Comparison of ENCODE assay signal across 15 cellular contexts in the genomic region with DNA sequence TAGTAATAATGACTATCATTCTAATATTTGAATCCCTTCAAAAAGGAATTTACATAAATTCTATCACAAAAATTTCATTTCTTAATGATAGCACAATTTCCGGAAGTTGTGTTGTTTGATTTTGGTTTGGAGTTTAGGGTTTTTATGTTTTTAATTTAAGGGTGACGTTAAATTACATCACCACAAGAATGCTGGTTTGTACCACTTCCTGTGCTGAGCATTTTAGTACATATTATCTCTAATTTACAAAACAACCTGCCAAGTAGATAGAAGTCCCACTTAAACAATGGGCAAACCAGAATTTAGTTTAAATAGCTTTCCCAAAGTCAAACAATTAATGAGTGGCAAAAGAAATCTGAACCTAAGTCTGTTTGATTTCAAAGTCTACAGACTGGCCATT.
DNase-seq lines count a peak whose midpoint lies in the region; ATAC-seq and TF ChIP-seq lines count a peak whose summit lies in the region.
"Had no signal": no experiment of that assay in that cellular context is flagged by ENCODE, and none has a peak within 500 bp of the region (broad histone marks: within the 10 kb centered on the region; RNA-seq: fewer than 3 reads in every experiment).

No MANE protein-coding gene starts in this region.

- TF ChIP-seq POLR2A in Peyer's patch (IDR thresholded peaks at IDR 0.05): no peak

- intact Hi-C loops in activated T-helper 2 cell treated with anti-CD3 and anti-CD28 coated beads, Interferon-gamma antibody, Interleukin-2, Interleukin-4, amounts not matched to agents 10 μg/mL and 5 μg/mL and 100 μg/mL, durations not matched to agents 14 hours and 24 hours and 36 hours (cut with micrococcal nuclease): no loop called here
- intact Hi-C loops in tibial artery (cut with DNase I; ENCODE audit: low total_unique reads): no loop called here

- H3K4me3 ChIP-seq in Peyer's patch (no peak overlapping the region), tibial artery (no peak overlapping the region)
- H3K4me3 ChIP-seq: esophagus muscularis mucosa, psoas muscle had no signal

- DNase-seq in stimulated activated naive CD8-positive, alpha-beta T cell treated with anti-CD3 and anti-CD28 coated beads, Interleukin-15, amount 100 ng/mL, for 72 hours: no peak
- no peak for DNase-seq in stimulated activated naive CD8-positive, alpha-beta T cell treated with anti-CD3 and anti-CD28 coated beads, Interleukin-15, Interleukin-2, amounts not matched to agents 100 U/mL and 50 U/mL, for 24 hours
- DNase-seq in Peyer's patch: no peak
- DNase-seq in fibroblast of gingiva (ENCODE audit: low read depth): peak; percentile 30
- no peak for DNase-seq in NCI-H524 (lab: John Stamatoyannopoulos, UW)
- DNase-seq in activated T-helper 2 cell treated with anti-CD3 and anti-CD28 coated beads, Interferon-gamma antibody, Interleukin-2, Interleukin-4, amounts not matched to agents 10 μg/mL and 5 μg/mL and 100 μg/mL, durations not matched to agents 14 hours and 24 hours and 36 hours (ENCODE audit: low spot score): no peak
- DNase-seq in tibial artery: no peak
- DNase-seq: COR-L47; IMR-90; NCI-H187 treated with DMSO at 0.1 percent for 48 hours; psoas muscle; stimulated activated CD4-positive, alpha-beta T cell treated with anti-CD3 and anti-CD28 coated beads, Interleukin-2, amount 100 ng/mL, for 24 hours had no signal

- peaks cover 37% of the 10 kb centered on the region for H3K4me1 Mint-ChIP-seq in stimulated activated naive CD8-positive, alpha-beta T cell treated with anti-CD3 and anti-CD28 coated beads, Interleukin-15, amount 100 ng/mL, for 72 hours
- peaks cover 8% of the 10 kb centered on the region for H3K4me1 Mint-ChIP-seq in activated T-helper 2 cell treated with anti-CD3 and anti-CD28 coated beads, Interferon-gamma antibody, Interleukin-2, Interleukin-4, amounts not matched to agents 10 μg/mL and 5 μg/mL and 100 μg/mL, durations not matched to agents 14 hours and 24 hours and 36 hours (ENCODE audit: low read depth)

- H3K27me3 ChIP-seq in Peyer's patch: no peaks in the 10 kb centered on the region
- H3K27me3 ChIP-seq in tibial artery: no peaks in the 10 kb centered on the region
- H3K27me3 ChIP-seq: esophagus muscularis mucosa had no signal

- peak overlapping the region in 3 of 4 donors; percentile 5 to 40 (median 5) for H3K27ac ChIP-seq in Peyer's patch
- H3K27ac ChIP-seq in tibial artery: no peak overlapping the region
- H3K27ac ChIP-seq: esophagus muscularis mucosa, psoas muscle had no signal

- no peak for TF ChIP-seq CTCF in Peyer's patch (IDR thresholded peaks at IDR 0.05)
- no peak for TF ChIP-seq CTCF in tibial artery (IDR thresholded peaks at IDR 0.05)

- H3K36me3 ChIP-seq in Peyer's patch (no peaks in the 10 kb centered on the region), tibial artery (no peaks in the 10 kb centered on the region)
- H3K36me3 ChIP-seq: esophagus muscularis mucosa had no signal

- H3K4me1 ChIP-seq in Peyer's patch (peaks cover 0 to 11% (median 0%) of the 10 kb centered on the region in 4 donors), tibial artery (peaks cover 0 to 32% (median 11%) of the 10 kb centered on the region in 4 donors)

- H3K4me3 Mint-ChIP-seq in stimulated activated naive CD8-positive, alpha-beta T cell treated with anti-CD3 and anti-CD28 coated beads, Interleukin-15, amount 100 ng/mL, for 72 hours: peak overlapping the region; percentile 13 to 42
- no peak overlapping the region for H3K4me3 Mint-ChIP-seq in activated T-helper 2 cell treated with anti-CD3 and anti-CD28 coated beads, Interferon-gamma antibody, Interleukin-2, Interleukin-4, amounts not matched to agents 10 μg/mL and 5 μg/mL and 100 μg/mL, durations not matched to agents 14 hours and 24 hours and 36 hours (ENCODE audit: low read depth)
- H3K4me3 Mint-ChIP-seq: mesothelial cell of epicardium had no signal

- H3K27ac Mint-ChIP-seq in stimulated activated naive CD8-positive, alpha-beta T cell treated with anti-CD3 and anti-CD28 coated beads, Interleukin-15, amount 100 ng/mL, for 72 hours: peak overlapping the region; percentile 42 to 72
- no peak overlapping the region for H3K27ac Mint-ChIP-seq in activated T-helper 2 cell treated with anti-CD3 and anti-CD28 coated beads, Interferon-gamma antibody, Interleukin-2, Interleukin-4, amounts not matched to agents 10 μg/mL and 5 μg/mL and 100 μg/mL, durations not matched to agents 14 hours and 24 hours and 36 hours
- H3K27ac Mint-ChIP-seq: mesothelial cell of epicardium had no signal

- H3K36me3 Mint-ChIP-seq in activated T-helper 2 cell treated with anti-CD3 and anti-CD28 coated beads, Interferon-gamma antibody, Interleukin-2, Interleukin-4, amounts not matched to agents 10 μg/mL and 5 μg/mL and 100 μg/mL, durations not matched to agents 14 hours and 24 hours and 36 hours (ENCODE audit: low read depth): no peaks in the 10 kb centered on the region
- H3K36me3 Mint-ChIP-seq: mesothelial cell of epicardium had no signal

- no peaks in the 10 kb centered on the region for H3K9me3 Mint-ChIP-seq in stimulated activated naive CD8-positive, alpha-beta T cell treated with anti-CD3 and anti-CD28 coated beads, Interleukin-15, amount 100 ng/mL, for 72 hours
- H3K9me3 Mint-ChIP-seq in activated T-helper 2 cell treated with anti-CD3 and anti-CD28 coated beads, Interferon-gamma antibody, Interleukin-2, Interleukin-4, amounts not matched to agents 10 μg/mL and 5 μg/mL and 100 μg/mL, durations not matched to agents 14 hours and 24 hours and 36 hours: no peaks in the 10 kb centered on the region
- H3K9me3 Mint-ChIP-seq: mesothelial cell of epicardium had no signal

- H3K27me3 Mint-ChIP-seq in stimulated activated naive CD8-positive, alpha-beta T cell treated with anti-CD3 and anti-CD28 coated beads, Interleukin-15, amount 100 ng/mL, for 72 hours: no peaks in the 10 kb centered on the region
- H3K27me3 Mint-ChIP-seq in activated T-helper 2 cell treated with anti-CD3 and anti-CD28 coated beads, Interferon-gamma antibody, Interleukin-2, Interleukin-4, amounts not matched to agents 10 μg/mL and 5 μg/mL and 100 μg/mL, durations not matched to agents 14 hours and 24 hours and 36 hours (ENCODE audit: low read depth): no peaks in the 10 kb centered on the region

- H3K9me3 ChIP-seq in Peyer's patch: no peaks in the 10 kb centered on the region
- no peaks in the 10 kb centered on the region for H3K9me3 ChIP-seq in tibial artery
- H3K9me3 ChIP-seq: esophagus muscularis mucosa, psoas muscle had no signal

- no peak for ATAC-seq in stimulated activated naive CD8-positive, alpha-beta T cell treated with anti-CD3 and anti-CD28 coated beads, Interleukin-15, amount 100 ng/mL, for 72 hours
- ATAC-seq in stimulated activated naive CD8-positive, alpha-beta T cell treated with anti-CD3 and anti-CD28 coated beads, Interleukin-15, Interleukin-2, amounts not matched to agents 100 U/mL and 50 U/mL, for 24 hours: no peak
- ATAC-seq in HG02798 (IDR thresholded peaks at IDR 0.05; ENCODE audit: poor library complexity, unreplicated experiment): no peak
- ATAC-seq: psoas muscle had no signal

Comparison
In these comparisons a context has a peak if more than half of its experiments do, and no peak if none do; other contexts are left out.
1. H3K27ac ChIP-seq: peak in Peyer's patch (3 of 4); none in tibial artery (0 of 2).